21 cellular contexts compared by ENCODE assay signal in genomic region chr7:50584793-50585399, GRCh38. TPM values are rescaled to one million over a fixed set of nuclear protein-coding genes. Genes with fewer than 3 reads are reported as not detected.
DNase-seq lines count a peak whose midpoint lies in the region; ATAC-seq, FAIRE-seq and TF ChIP-seq lines count a peak whose summit lies in the region.
"Had no signal": no experiment of that assay in that cellular context is flagged by ENCODE, and none has a peak within 500 bp of the region (broad histone marks: within the 10 kb centered on the region; RNA-seq: fewer than 3 reads in every experiment).

No MANE protein-coding gene starts in this region.

- intact Hi-C loops in Caco-2 (cut with micrococcal nuclease; ENCODE audit: unreplicated experiment) (no loop called here), body of pancreas (cut with DNase I) (no loop called here), posterior vena cava (cut with DNase I) (no loop called here), kidney (cut with DNase I) (no loop called here)

- peak; percentile 90 for ATAC-seq in body of pancreas
- ATAC-seq: activated CD8-positive, alpha-beta T cell treated with anti-CD3 and anti-CD28 coated beads, Interleukin-2, amount 10 ng/mL, durations not matched to agents 7 days and 5 days; activated T-cell treated with anti-CD3 and anti-CD28 coated beads, Interleukin-2, amount 50 U/mL, for 4 hours; CD8-positive, alpha-beta T cell; gastroesophageal sphincter; left lung had no signal

- CTCF ChIA-PET in Caco-2 (lab: Charles Lee) = no interaction called here

- H3K9me3 Mint-ChIP-seq in Caco-2 (ENCODE audit: unreplicated experiment) = peaks cover 41% of the 10 kb centered on the region

- no peak overlapping the region for H2BK5ac ChIP-seq in mesendoderm (ENCODE audit: low read length)

- no peak overlapping the region for H3K4ac ChIP-seq in mesendoderm (ENCODE audit: low read depth, low read length)

- no peak for TF ChIP-seq POLR2A in body of pancreas (IDR thresholded peaks at IDR 0.05)

- no peaks in the 10 kb centered on the region for H3K27me3 Mint-ChIP-seq in Caco-2 (ENCODE audit: insufficient read depth, unreplicated experiment)

- H2BK15ac ChIP-seq in mesendoderm (replicated peaks; ENCODE audit: low read depth) = no peak overlapping the region

- BruUV-seq in Caco-2 (replicated peaks; lab: Mats Ljungman, UMichigan) = no TSS peak

- H3K56ac ChIP-seq in mesendoderm (ENCODE audit: low read length) = no peak overlapping the region

- H3K4me3 Mint-ChIP-seq in Caco-2 (ENCODE audit: unreplicated experiment) = no peak overlapping the region
- H3K4me3 Mint-ChIP-seq: activated CD8-positive, alpha-beta T cell treated with anti-CD3 and anti-CD28 coated beads, Interleukin-2, amount 10 ng/mL, durations not matched to agents 7 days and 5 days; activated naive CD4-positive, alpha-beta T cell treated with anti-CD3 and anti-CD28 coated beads for 36 hours; activated T-cell treated with anti-CD3 and anti-CD28 coated beads, Interleukin-2, amount 50 U/mL, for 4 hours; CD8-positive, alpha-beta T cell; central memory CD8-positive, alpha-beta T cell had no signal

- H3K18ac ChIP-seq in mesendoderm (ENCODE audit: low read length) = no peak overlapping the region

- H3K23ac ChIP-seq in mesendoderm (ENCODE audit: low read length) = no peak overlapping the region

- no peaks in the 10 kb centered on the region for H3K79me1 ChIP-seq in mesendoderm (ENCODE audit: low read length)

- H2AK5ac ChIP-seq in mesendoderm (ENCODE audit: low read length) = no peak overlapping the region

- POLR2A ChIA-PET in Caco-2 (lab: Charles Lee) = no interaction called here

- no peak overlapping the region for H3K9ac ChIP-seq in kidney (ENCODE audit: low read length in 2 of 2)
- H3K9ac ChIP-seq in mesendoderm (ENCODE audit: low read length) = no peak overlapping the region

- H3K27ac Mint-ChIP-seq in Caco-2 (ENCODE audit: unreplicated experiment) = no peak overlapping the region
- H3K27ac Mint-ChIP-seq: activated CD8-positive, alpha-beta T cell treated with anti-CD3 and anti-CD28 coated beads, Interleukin-2, amount 10 ng/mL, durations not matched to agents 7 days and 5 days; activated naive CD4-positive, alpha-beta T cell treated with anti-CD3 and anti-CD28 coated beads for 36 hours; CD8-positive, alpha-beta T cell had no signal

- no peak overlapping the region for H3K4me2 ChIP-seq in mesendoderm (ENCODE audit: low read length)

- WGBS in body of pancreas, 2 donors = 45 to 85% methylated on average over 5 of the region's 5 CpGs
- WGBS in mesendoderm (ENCODE audit: extremely low coverage, insufficient coverage, low lambda C conversion rate) = no CpG with 5 or more reads among the region's 5 CpGs

- H4K5ac ChIP-seq in mesendoderm (ENCODE audit: low read length) = no peak overlapping the region

- H3K79me2 ChIP-seq in mesendoderm (ENCODE audit: control insufficient read depth, insufficient read depth, low read length) = no peaks in the 10 kb centered on the region

- no peak overlapping the region for H4K8ac ChIP-seq in mesendoderm (ENCODE audit: low read depth, low read length)

- H3K27me3 ChIP-seq in Caco-2 (replicated peaks; ENCODE audit: control insufficient read depth, insufficient read depth, low read length) (no peaks in the 10 kb centered on the region), body of pancreas (no peaks in the 10 kb centered on the region), mesendoderm (ENCODE audit: insufficient read depth, low read length, poor library complexity) (no peaks in the 10 kb centered on the region)
- H3K27me3 ChIP-seq: left lung, SJSA1 had no signal

- H3K4me3 ChIP-seq in Caco-2 (ENCODE audit: low read depth, low read length) (no peak overlapping the region), body of pancreas (no peak overlapping the region), kidney (ENCODE audit: low read length in 2 of 2) (no peak overlapping the region), mesendoderm (ENCODE audit: low read length) (no peak overlapping the region)
- H3K4me3 ChIP-seq: gastroesophageal sphincter, left lung, SJSA1 had no signal

- H3K9me3 ChIP-seq in Caco-2 (peaks cover 25% of the 10 kb centered on the region), body of pancreas (no peaks in the 10 kb centered on the region), kidney (ENCODE audit: control insufficient read depth in 1 of 2, low read length in 2 of 2) (peaks cover 2 to 13% of the 10 kb centered on the region in 2 donors)
- H3K9me3 ChIP-seq: SJSA1 had no signal

- TF ChIP-seq CTCF in Caco-2 (IDR thresholded peaks at IDR 0.05; ENCODE audit: insufficient read depth in 1 of 2, low read depth in 1 of 2, low read length in 1 of 2, severe bottlenecking in 1 of 2, unreplicated experiment in 1 of 2) (no peak), body of pancreas (IDR thresholded peaks at IDR 0.05) (peak in 1 of 7 experiments; percentile 7), kidney (IDR thresholded peaks at IDR 0.05; ENCODE audit: borderline replicate concordance, extremely low read depth, insufficient read depth) (no peak)

- H3K4me1 ChIP-seq in Caco-2 (peaks cover 7% of the 10 kb centered on the region), body of pancreas (peaks cover 19% of the 10 kb centered on the region), kidney (ENCODE audit: control insufficient read depth in 1 of 2, insufficient read depth in 1 of 2, low read depth in 1 of 2, low read length in 2 of 2) (no peaks in the 10 kb centered on the region), mesendoderm (ENCODE audit: control insufficient read depth, low read depth, low read length) (no peaks in the 10 kb centered on the region)
- H3K4me1 ChIP-seq: gastroesophageal sphincter, left lung, SJSA1 had no signal

- no peak overlapping the region for H2BK120ac ChIP-seq in mesendoderm (ENCODE audit: low read depth, low read length)

- peaks cover 16% of the 10 kb centered on the region for H3K36me3 Mint-ChIP-seq in Caco-2 (ENCODE audit: insufficient read depth, unreplicated experiment)

- peaks cover 13% of the 10 kb centered on the region for H3K4me1 Mint-ChIP-seq in Caco-2 (ENCODE audit: low read depth, unreplicated experiment)
- H3K4me1 Mint-ChIP-seq: central memory CD8-positive, alpha-beta T cell had no signal

- DNase-seq in Caco-2 = peak; percentile 48 to 50
- peak; percentile 58 for DNase-seq in HT1080 (ENCODE audit: low read depth)
- peak; percentile 71 to 87 (median 80) for DNase-seq in body of pancreas
- DNase-seq in left kidney (ENCODE audit: low read depth, low spot score) = peak; percentile 17
- DNase-seq in posterior vena cava (ENCODE audit: low spot score) = no peak
- DNase-seq in kidney = no peak
- DNase-seq in activated CD8-positive, alpha-beta memory T cell treated with anti-CD3 and anti-CD28 coated beads for 24 hours = no peak
- DNase-seq in mesendoderm = no peak
- DNase-seq: activated CD8-positive, alpha-beta T cell treated with anti-CD3 and anti-CD28 coated beads, Interleukin-2, amount 10 ng/mL, durations not matched to agents 7 days and 5 days; activated naive CD4-positive, alpha-beta T cell treated with anti-CD3 and anti-CD28 coated beads for 36 hours; activated T-cell treated with anti-CD3 and anti-CD28 coated beads, Interleukin-2, amount 50 U/mL, for 4 hours; anterior cingulate cortex; CD8-positive, alpha-beta T cell; left lung; NCI-H187; retina; stimulated activated CD4-positive, alpha-beta T cell treated with anti-CD3 and anti-CD28 coated beads, Interleukin-12 subunit alpha, Interleukin-12 subunit beta, amount 100 ng/mL, for 4 hours; T-helper 2 cell had no signal

- H3K36me3 ChIP-seq in Caco-2 (ENCODE audit: control insufficient read depth, insufficient read depth, low read length) (no peaks in the 10 kb centered on the region), body of pancreas (replicated peaks in 1 of 2; ENCODE audit: insufficient read depth in 1 of 2, low read depth in 2 of 2) (no peaks in the 10 kb centered on the region), kidney (ENCODE audit: control insufficient read depth in 1 of 2, insufficient read depth in 2 of 2, low read length in 2 of 2) (no peaks in the 10 kb centered on the region), mesendoderm (ENCODE audit: control insufficient read depth, insufficient read depth, low read length) (no peaks in the 10 kb centered on the region)
- H3K36me3 ChIP-seq: gastroesophageal sphincter, left lung, SJSA1 had no signal

- FAIRE-seq in kidney (lab: Jason Lieb, UNC) = no peak

- H3K27ac ChIP-seq in body of pancreas = peak overlapping the region in 3 of 4 donors; percentile 61 to 78 (median 74)
- H3K27ac ChIP-seq in kidney (ENCODE audit: low read depth in 2 of 2, low read length in 2 of 2) = no peak overlapping the region
- H3K27ac ChIP-seq in mesendoderm (ENCODE audit: low read depth, low read length) = no peak overlapping the region
- H3K27ac ChIP-seq: gastroesophageal sphincter, left lung, SJSA1 had no signal

RNA-seq across cellular contexts. Expression of gene DDC, which starts 19.7 kb away (rescaled TPM):
- total RNA-seq in Caco-2 (2022) (75.9 and 87.0 TPM in 2 replicates), body of pancreas (10 to 100 TPM in 1 of 2 donors, 1 to 10 TPM in 1; 6.6 to 17.1 TPM), posterior vena cava (not detected), kidney (7.8 TPM)
- not detected in 2 replicates for total RNA-seq in HT1080 (2014; rRNA removed; shearing (Covaris generic))
- not detected in 2 replicates for polyA plus RNA-seq in HT1080 (2015; cell fraction: cytosol; rRNA removed)
- not detected in 2 replicates for polyA plus RNA-seq in HT1080 (2015; cell fraction: nucleus; rRNA removed)
- 257 TPM for polyA plus RNA-seq in kidney (ENCODE audit: insufficient read depth, low read depth, low replicate concordance)
- 0.45 TPM for polyA plus RNA-seq in mesendoderm (2013, experiment 1 of 2)
- 0.14 TPM for polyA plus RNA-seq in mesendoderm (2013, experiment 2 of 2)
- total RNA-seq: activated CD8-positive, alpha-beta T cell treated with anti-CD3 and anti-CD28 coated beads, Interleukin-2, amount 10 ng/mL, durations not matched to agents 7 days and 5 days; CD8-positive, alpha-beta T cell; gastroesophageal sphincter; SJSA1 had no signal

Comparison
In these comparisons a context has a peak if more than half of its experiments do, and no peak if none do; other contexts are left out.
1. DNase-seq: peak in Caco-2 (2 of 2), HT1080 (single experiment), body of pancreas (4 of 4) and left kidney (single experiment); none in posterior vena cava (single experiment), kidney (single experiment), activated CD8-positive, alpha-beta memory T cell treated with anti-CD3 and anti-CD28 coated beads for 24 hours (single experiment) and mesendoderm (single experiment).
2. H3K27ac ChIP-seq: peak in body of pancreas (3 of 4); none in kidney (0 of 2) and mesendoderm (single experiment).